ENCODE assay signal across 8 cellular contexts in genomic region chr2:11681722-11682589, GRCh38. TPM values are rescaled to one million over a fixed set of nuclear protein-coding genes. Genes with fewer than 3 reads are reported as not detected.
DNase-seq lines count a peak whose midpoint lies in the region; ATAC-seq and TF ChIP-seq lines count a peak whose summit lies in the region.

No MANE protein-coding gene starts in this region.

- no peaks in the 10 kb centered on the region for H3K36me3 Mint-ChIP-seq in WTC11

- H3K9me3 ChIP-seq in mucosa of descending colon: no peaks in the 10 kb centered on the region
- H3K9me3 ChIP-seq in tibial nerve: no peaks in the 10 kb centered on the region

- no peaks in the 10 kb centered on the region for H3K4me1 ChIP-seq in mucosa of descending colon (ENCODE audit: low read depth)
- H3K4me1 ChIP-seq in tibial nerve: peaks cover 0 to 26% (median 22%) of the 10 kb centered on the region in 4 donors

- 68 to 74% methylated on average over 30 to 31 of the region's 31 CpGs for WGBS in tibial nerve, 2 donors

- TF ChIP-seq EP300 in tibial nerve (IDR thresholded peaks at IDR 0.05): no peak

- no peaks in the 10 kb centered on the region for H3K9me3 Mint-ChIP-seq in WTC11

- no peak overlapping the region for H3K4me3 ChIP-seq in mucosa of descending colon
- H3K4me3 ChIP-seq in tibial nerve: no peak overlapping the region

- TF ChIP-seq POLR2A in tibial nerve (IDR thresholded peaks at IDR 0.05): no peak

- TF ChIP-seq CTCF in WTC11 (IDR thresholded peaks at IDR 0.05) (peak; percentile 100), mucosa of descending colon (IDR thresholded peaks at IDR 0.05) (peak; percentile 49), tibial nerve (IDR thresholded peaks at IDR 0.05) (peak; percentile 50 to 65 (median 56))

- H3K4me3 Mint-ChIP-seq in WTC11: no peak overlapping the region

- H3K27me3 Mint-ChIP-seq in WTC11 (ENCODE audit: low read depth): no peaks in the 10 kb centered on the region

- H3K4me1 Mint-ChIP-seq in WTC11: peaks cover 53% of the 10 kb centered on the region

- H3K27ac ChIP-seq in tibial nerve: peak overlapping the region in 3 of 4 donors; percentile 51 to 86 (median 81)

- peaks cover 0 to 4% of the 10 kb centered on the region in 2 donors for H3K27me3 ChIP-seq in tibial nerve

- intact Hi-C loops in mucosa of descending colon (cut with DNase I, micrococcal nuclease): no loop called here

- H3K36me3 ChIP-seq in mucosa of descending colon (ENCODE audit: low read depth) (no peaks in the 10 kb centered on the region), tibial nerve (no peaks in the 10 kb centered on the region)

- POLR2A ChIA-PET in WTC11 (lab: Charles Lee): no interaction called here

- CTCF ChIA-PET in WTC11 (lab: Charles Lee): interaction anchor here (0.5 to 3.4 kb wide), 16 partner anchors 8 to 549 kb away, joined by 3 to 17 read pairs (median 9); partner anchors contain the start of gene NTSR2

- ATAC-seq in GM19025 (IDR thresholded peaks at IDR 0.05; ENCODE audit: low read depth, unreplicated experiment): peak; percentile 51
- ATAC-seq in WTC11: peak; percentile 65
- ATAC-seq in mucosa of descending colon: peak; percentile 79

- no peak overlapping the region; the same call in 1 of the 2 replicates for H3K27ac Mint-ChIP-seq in WTC11

- DNase-seq in AG08395 (ENCODE audit: low spot score) (peak; percentile 38), NCI-H146 (lab: John Stamatoyannopoulos, UW) (peak; percentile 54), WTC11 (ENCODE audit: low spot score) (peak; percentile 84), cerebellum (ENCODE audit: low spot score) (peak; percentile 75), mucosa of descending colon (peak in 2 of 3 donors; percentile 49 to 59), tibial nerve (ENCODE audit: low spot score in 2 of 2) (no peak), epidermal melanocyte (ENCODE audit: insufficient read length, low spot score) (no peak)

TF ChIP-seq in WTC11, 78 proteins besides CTCF, POLR2A, EP300 and RAD21 (continues in another document):
- TF ChIP-seq FOXP4 (CRISPR knock-in tag; IDR thresholded peaks at IDR 0.05) (no peak), ZNF138 (CRISPR knock-in tag; conservative IDR thresholded peaks at IDR 0.05) (no peak), SP1 (CRISPR knock-in tag; conservative IDR thresholded peaks at IDR 0.05) (no peak), ZNF532 (CRISPR knock-in tag; IDR thresholded peaks at IDR 0.05; ENCODE audit: borderline replicate concordance) (no peak), ZBTB21 (CRISPR knock-in tag; IDR thresholded peaks at IDR 0.05; ENCODE audit: borderline replicate concordance) (no peak), PRRX2 (CRISPR knock-in tag; IDR thresholded peaks at IDR 0.05) (no peak), STAT6 (CRISPR knock-in tag; conservative IDR thresholded peaks at IDR 0.05; ENCODE audit: low read depth) (no peak), ARID4B (CRISPR knock-in tag; IDR thresholded peaks at IDR 0.05; ENCODE audit: borderline replicate concordance) (0 out of 2 replicates have a peak, but pooled peaks have one; percentile 40), CBFB (CRISPR knock-in tag; IDR thresholded peaks at IDR 0.05; ENCODE audit: low read depth) (no peak)

RNA-seq across cellular contexts. Expression of gene NTSR2, which starts 12.0 kb away (rescaled TPM):
- 0.16 TPM in 1 of 3 replicates, not detected in the others for total RNA-seq in WTC11 (2021)
- 1.7 TPM for total RNA-seq in cerebellum
- not detected for total RNA-seq in mucosa of descending colon
- total RNA-seq in tibial nerve: 1 to 10 TPM in 2 of 4 donors, under 1 TPM in 1, not detected in 1; 0.87 to 4.2 (median 2.1) TPM

Comparison
In these comparisons a context has a peak if more than half of its experiments do, and no peak if none do; other contexts are left out.
1. DNase-seq: peak in AG08395 (single experiment), NCI-H146 (single experiment), WTC11 (single experiment), cerebellum (single experiment) and mucosa of descending colon (2 of 3); none in tibial nerve (0 of 2) and epidermal melanocyte (single experiment).
2. CTCF ChIP-seq: peak in every context shown above with its lines; median percentile 100 in WTC11; 56 in tibial nerve; 49 in mucosa of descending colon.
3. Peak in every context shown above with its lines, with median percentiles within 50 percentile points of each other: ATAC-seq.